30 cellular contexts compared by ENCODE assay signal in genomic region chrX:138791551-138791950, GRCh38.
"Had no signal": no experiment of that assay in that cellular context is flagged by ENCODE, and none has a peak within 500 bp of the region (broad histone marks: within the 10 kb centered on the region; RNA-seq: fewer than 3 reads in every experiment).

No MANE protein-coding gene starts in this region.

- H3K4me2 ChIP-seq: KMS-11 had no signal

- H3K4me1 ChIP-seq: adrenal gland had no signal

- H3K36me3 ChIP-seq: adrenal gland, MG63 had no signal

- ATAC-seq: activated naive CD4-positive, alpha-beta T cell treated with anti-CD3 and anti-CD28 coated beads, Interleukin-2, amount 50 U/mL, for 72 hours; activated T-cell treated with anti-CD3 and anti-CD28 coated beads, Interleukin-2, amount 50 U/mL, for 4 hours had no signal

- H3K9ac ChIP-seq: KMS-11 had no signal

- DNase-seq: activated B cell treated with CpG ODN at 0.5 μM for 24 hours; activated CD4-positive, alpha-beta memory T cell treated with anti-CD3 and anti-CD28 coated beads for 36 hours; activated CD4-positive, alpha-beta T cell treated with anti-CD3 and anti-CD28 coated beads for 4 hours; activated CD4-positive, alpha-beta T cell treated with anti-CD3 and anti-CD28 coated beads, Interleukin-2, amount 50 U/mL, for 1 hour; activated CD4-positive, CD25-positive, alpha-beta regulatory T cell treated with anti-CD3 and anti-CD28 coated beads, Interleukin-2, amount 50 U/mL, for 72 hours; activated CD8-positive, alpha-beta memory T cell treated with anti-CD3 and anti-CD28 coated beads, Interleukin-2, amount 50 U/mL, for 4 hours; activated gamma-delta T cell treated with Interleukin-2 at 50 U/mL for 16 hours; activated naive CD4-positive, alpha-beta T cell treated with anti-CD3 and anti-CD28 coated beads for 36 hours; activated T-cell treated with anti-CD3 and anti-CD28 coated beads for 4 hours; activated T-cell treated with anti-CD3 and anti-CD28 coated beads, Interleukin-2, amount 50 U/mL, for 4 hours; adrenal gland; caudate nucleus; cerebellar nuclear complex; MG63; NCI-H1048; NCI-H1105 treated with DMSO at 0.1 percent for 48 hours; NCI-H1436; NCI-H1694; NCI-H1930; NCI-H2081 treated with DMSO at 0.1 percent for 48 hours; NCI-H345; NCI-H524 treated with DMSO at 0.1 percent for 48 hours; Right ventricle myocardium superior; SW 1271; T-helper 1 cell; T-helper 2 cell; T-helper 9 cell had no signal

- H3K27ac ChIP-seq: adrenal gland, KMS-11, VCaP had no signal

- H3K4me3 ChIP-seq: adrenal gland, MG63 had no signal

- H3K27me3 ChIP-seq: adrenal gland, MG63 had no signal

- H3K9me3 ChIP-seq: adrenal gland, MG63 had no signal
